ENCODE assay signal across 8 cellular contexts in the genomic region with DNA sequence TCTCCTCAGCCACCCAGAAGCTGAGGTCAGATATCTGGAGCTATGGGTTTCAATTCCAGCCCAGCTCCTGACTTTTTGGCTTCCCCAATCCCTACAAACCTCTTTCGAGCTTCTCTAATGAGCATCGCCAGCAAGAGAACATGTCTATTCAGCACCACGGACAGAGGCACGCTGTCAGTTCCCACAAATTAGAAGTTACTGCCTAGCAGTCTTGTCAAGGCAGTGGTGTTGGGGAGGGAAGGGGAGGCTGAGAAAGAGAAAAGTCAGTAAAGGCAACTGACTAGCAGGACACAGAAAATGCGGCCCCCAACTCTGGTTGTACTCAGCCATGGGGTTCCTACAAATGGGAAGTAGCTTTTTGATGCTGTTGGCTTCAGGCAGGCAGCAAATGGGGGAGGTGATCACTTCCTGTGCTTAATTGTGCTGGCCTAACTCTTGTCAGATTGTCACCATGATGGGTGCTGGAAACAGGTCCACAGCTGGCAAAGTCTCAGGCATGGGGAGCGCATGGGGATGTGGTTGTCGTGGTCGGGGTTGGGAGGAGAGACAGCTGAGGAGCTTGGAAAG.
DNase-seq lines count a peak whose midpoint lies in the region; ATAC-seq, FAIRE-seq and TF ChIP-seq lines count a peak whose summit lies in the region.

No MANE protein-coding gene starts in this region.

- no peaks in the 10 kb centered on the region for H3K79me1 ChIP-seq in neuronal stem cell (ENCODE audit: low read depth, low read length)

- WGBS in neuronal stem cell (ENCODE audit: extremely low coverage in 2 of 2, insufficient read length in 2 of 2, insufficient replicate concordance in 1 of 2), 2 donors, result no CpG with 5 or more reads among the region's 8 CpGs

- no peak overlapping the region for H3K23ac ChIP-seq in neuronal stem cell (ENCODE audit: low read depth, low read length, poor library complexity)

- DNase-seq in GM13977 (ENCODE audit: low spot score), result peak; percentile 58
- DNase-seq in MV-4-11 (lab: John Stamatoyannopoulos, UW), result peak; percentile 44
- peak; percentile 33 for DNase-seq in bronchial epithelial cell (ENCODE audit: low read depth)
- peak; percentile 86 for DNase-seq in neuronal stem cell (ENCODE audit: low spot score)
- no peak for DNase-seq in G401 (ENCODE audit: low spot score)
- no peak for DNase-seq in NCI-H510A (lab: John Stamatoyannopoulos, UW)
- DNase-seq in activated effector memory CD4-positive, alpha-beta T cell treated with anti-CD3 and anti-CD28 coated beads, Interleukin-2, amount 50 U/mL, for 16 hours, result no peak

- no peak overlapping the region for H2AFZ ChIP-seq in neuronal stem cell (ENCODE audit: low read length)

- H2BK15ac ChIP-seq in neuronal stem cell (ENCODE audit: low read length), result no peak overlapping the region

- H3K4ac ChIP-seq in neuronal stem cell (ENCODE audit: low read length), result no peak overlapping the region

- H2AK5ac ChIP-seq in neuronal stem cell (ENCODE audit: low read depth, low read length), result no peak overlapping the region

- no peak overlapping the region for H3K14ac ChIP-seq in neuronal stem cell (ENCODE audit: low read length)

- ATAC-seq in GM18868 (IDR thresholded peaks at IDR 0.05; ENCODE audit: unreplicated experiment), result no peak

- H2BK5ac ChIP-seq in neuronal stem cell (ENCODE audit: low read length), result no peak overlapping the region

- no peak for FAIRE-seq in bronchial epithelial cell (lab: Jason Lieb, UNC)

- no peak overlapping the region for H3K27ac ChIP-seq in neuronal stem cell (replicated peaks; ENCODE audit: low read length)

- in situ Hi-C loops in GM13977 (cut with MboI; ENCODE audit: low pct_unique_long_range_greater_than_20kb, low sequenced_read_pairs, unreplicated experiment) (no loop called here), G401 (cut with HindIII; ENCODE audit: low sequenced_read_pairs) (no loop called here)

- H3K36me3 ChIP-seq in bronchial epithelial cell (ENCODE audit: control insufficient read depth, insufficient read depth, low read length), result no peaks in the 10 kb centered on the region
- no peaks in the 10 kb centered on the region for H3K36me3 ChIP-seq in neuronal stem cell (replicated peaks in 1 of 2; ENCODE audit: control insufficient read depth in 2 of 2, insufficient read depth in 2 of 2, low read length in 2 of 2)

- H2BK12ac ChIP-seq in neuronal stem cell (ENCODE audit: low read length), result no peak overlapping the region

- no peak overlapping the region for H3K18ac ChIP-seq in neuronal stem cell (ENCODE audit: low read length)

- H4K91ac ChIP-seq in neuronal stem cell (ENCODE audit: low read depth, low read length, poor library complexity), result no peak overlapping the region

- no peak overlapping the region for H3K4me3 ChIP-seq in bronchial epithelial cell (ENCODE audit: low read depth, low read length)
- no peak overlapping the region for H3K4me3 ChIP-seq in neuronal stem cell (ENCODE audit: low read length in 2 of 2)

- H3K4me1 ChIP-seq in neuronal stem cell (ENCODE audit: control insufficient read depth in 2 of 2, insufficient read depth in 1 of 2, low read depth in 1 of 2, low read length in 2 of 2), result peaks cover 0 to 8% of the 10 kb centered on the region in 2 donors

- H3K27me3 ChIP-seq in bronchial epithelial cell (ENCODE audit: control insufficient read depth, insufficient read depth, low read length) (no peaks in the 10 kb centered on the region), neuronal stem cell (ENCODE audit: control insufficient read depth in 3 of 3, insufficient read depth in 3 of 3, low read depth in 1 of 3, low read length in 3 of 3) (peaks cover 0 to 2% (median 0%) of the 10 kb centered on the region in 3 experiments)

- TF ChIP-seq CTCF in GM13977 (IDR thresholded peaks at IDR 0.05; ENCODE audit: extremely low read depth, insufficient read depth, missing control alignments) (no peak), bronchial epithelial cell (IDR thresholded peaks at IDR 0.05; ENCODE audit: insufficient read depth, low read length, severe bottlenecking) (no peak)

- no peak overlapping the region for H3K4me2 ChIP-seq in neuronal stem cell (ENCODE audit: insufficient read depth, low read length, poor library complexity, severe bottlenecking)

- H3K9me3 ChIP-seq in neuronal stem cell (replicated peaks in 1 of 2; ENCODE audit: control insufficient read depth in 2 of 2, insufficient read depth in 1 of 2, low read depth in 1 of 2, low read length in 2 of 2), result no peaks in the 10 kb centered on the region

- no peak overlapping the region for H3K9ac ChIP-seq in neuronal stem cell (ENCODE audit: low read depth, low read length, poor library complexity)

- no peak overlapping the region for H4K8ac ChIP-seq in neuronal stem cell (ENCODE audit: low read depth, low read length)

- no peak overlapping the region for H2BK120ac ChIP-seq in neuronal stem cell (ENCODE audit: low read depth, low read length)

Comparison
In these comparisons a context has a peak if more than half of its experiments do, and no peak if none do; other contexts are left out.
1. DNase-seq: peak in GM13977 (single experiment), MV-4-11 (single experiment), bronchial epithelial cell (single experiment) and neuronal stem cell (single experiment); none in G401 (single experiment), NCI-H510A (single experiment) and activated effector memory CD4-positive, alpha-beta T cell treated with anti-CD3 and anti-CD28 coated beads, Interleukin-2, amount 50 U/mL, for 16 hours (single experiment).